ENCODE assay signal across 8 cellular contexts in the genomic region with DNA sequence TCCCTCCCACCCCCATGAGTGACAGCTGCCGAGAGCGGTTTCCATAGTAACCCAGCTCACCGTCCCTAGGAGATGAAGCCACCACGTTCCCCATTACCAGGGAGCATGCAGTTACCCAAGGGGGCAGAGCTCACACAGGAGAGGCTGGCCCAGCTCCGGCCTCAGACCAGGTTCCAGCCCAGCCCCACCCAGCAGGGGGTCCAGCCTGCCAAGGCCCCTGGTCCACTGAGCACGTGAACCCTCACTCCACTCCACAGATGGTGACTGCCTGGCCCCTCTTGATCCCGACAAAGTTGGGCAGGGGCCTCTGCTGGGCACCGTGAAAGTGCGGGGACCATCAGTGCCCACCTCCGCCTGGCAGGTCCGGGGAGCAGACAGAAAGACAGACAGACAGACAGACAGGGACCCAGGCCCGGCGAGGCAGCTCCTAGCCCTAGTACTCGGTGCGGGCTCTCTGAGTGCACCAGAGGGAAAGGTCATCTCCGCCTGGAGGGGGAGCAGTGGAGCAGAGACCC. TPM values are rescaled to one million over a fixed set of nuclear protein-coding genes. Genes with fewer than 3 reads are reported as not detected.
DNase-seq lines count a peak whose midpoint lies in the region; ATAC-seq and TF ChIP-seq lines count a peak whose summit lies in the region.

No MANE protein-coding gene starts in this region.

- TF ChIP-seq CTCF in coronary artery (IDR thresholded peaks at IDR 0.05), result no peak
- peak; percentile 42 for TF ChIP-seq CTCF in nephron progenitor cell (IDR thresholded peaks at IDR 0.05)

- H3K36me3 Mint-ChIP-seq in CD8-positive, alpha-beta memory T cell, result peaks cover 0 to 1% (median 0%) of the 10 kb centered on the region in 3 donors
- H3K36me3 Mint-ChIP-seq in nephron progenitor cell (ENCODE audit: low read depth), result no peaks in the 10 kb centered on the region

- ATAC-seq in HG03103 (IDR thresholded peaks at IDR 0.05; ENCODE audit: low read depth, unreplicated experiment), result peak; percentile 10
- ATAC-seq in HG03469 (IDR thresholded peaks at IDR 0.05; ENCODE audit: unreplicated experiment), result no peak

- H3K4me3 Mint-ChIP-seq in CD8-positive, alpha-beta memory T cell, result peak overlapping the region; percentile 82 to 93 (median 84)
- H3K4me3 Mint-ChIP-seq in nephron progenitor cell, result peak overlapping the region; percentile 80

- POLR2A ChIA-PET in CD8-positive, alpha-beta memory T cell (lab: Charles Lee), result interaction anchor here (0.9 kb wide), 1 partner anchor 9 kb away, joined by 3 read pairs; no protein-coding TSS in a partner anchor

- H3K4me1 Mint-ChIP-seq in CD8-positive, alpha-beta memory T cell, result peaks cover 12 to 21% (median 14%) of the 10 kb centered on the region in 3 donors
- H3K4me1 Mint-ChIP-seq in nephron progenitor cell, result peaks cover 23% of the 10 kb centered on the region

- peak overlapping the region; percentile 60 to 91 (median 82) for H3K27ac Mint-ChIP-seq in CD8-positive, alpha-beta memory T cell
- H3K27ac Mint-ChIP-seq in nephron progenitor cell, result no peak overlapping the region

- CTCF ChIA-PET in CD8-positive, alpha-beta memory T cell (lab: Charles Lee), result interaction anchor here (0.8 to 1.9 kb wide), 2 partner anchors 9 to 11 kb away, joined by 4 to 11 read pairs; no protein-coding TSS in a partner anchor

- peaks cover under 1% of the 10 kb centered on the region for H3K27me3 ChIP-seq in CD8-positive, alpha-beta memory T cell (ENCODE audit: insufficient read depth, low read length, poor library complexity, severe bottlenecking)

- H3K4me1 ChIP-seq in CD8-positive, alpha-beta memory T cell (ENCODE audit: insufficient read depth, low read length), result peaks cover 11% of the 10 kb centered on the region

- peaks cover 9 to 11% of the 10 kb centered on the region in 2 donors for H3K27me3 Mint-ChIP-seq in CD8-positive, alpha-beta memory T cell
- peaks cover 90% of the 10 kb centered on the region for H3K27me3 Mint-ChIP-seq in nephron progenitor cell (ENCODE audit: low read depth, poor library complexity)

- peak overlapping the region; percentile 43 for H3K27ac ChIP-seq in CD8-positive, alpha-beta memory T cell (ENCODE audit: low read depth, low read length)
- no peak overlapping the region for H3K27ac ChIP-seq in coronary artery

- DNase-seq in CD8-positive, alpha-beta memory T cell, result peak in 2 of 5 donors; percentile 15 to 26
- DNase-seq in SK-N-DZ (ENCODE audit: low spot score) (peak; percentile 60), coronary artery (ENCODE audit: low spot score) (no peak), nephron progenitor cell (peak; percentile 72), SIG-M5 (lab: John Stamatoyannopoulos, UW) (no peak), islet precursor cell (no peak)

- peak overlapping the region; percentile 80 for H3K4me3 ChIP-seq in CD8-positive, alpha-beta memory T cell (ENCODE audit: low read length)
- H3K4me3 ChIP-seq in coronary artery, result peak overlapping the region; percentile 54

- H3K36me3 ChIP-seq in CD8-positive, alpha-beta memory T cell (ENCODE audit: insufficient read depth, low read length), result no peaks in the 10 kb centered on the region

- H3K9me3 Mint-ChIP-seq in CD8-positive, alpha-beta memory T cell, result peaks cover 0 to under 1% (median 0%) of the 10 kb centered on the region in 5 donors
- peaks cover 20% of the 10 kb centered on the region for H3K9me3 Mint-ChIP-seq in nephron progenitor cell

- H3K9me3 ChIP-seq in CD8-positive, alpha-beta memory T cell (ENCODE audit: low read length), result no peaks in the 10 kb centered on the region

RNA-seq across cellular contexts. Expression of gene CELF5, which starts 50.7 kb away (rescaled TPM):
- under 1 TPM; 0.11 to 0.24 TPM for total RNA-seq in CD8-positive, alpha-beta memory T cell
- not detected for polyA plus RNA-seq in CD8-positive, alpha-beta memory T cell
- 0.37 and 2.6 TPM in 2 replicates for polyA plus RNA-seq in SK-N-DZ (2014; cell fraction: cytosol; rRNA removed)
- polyA plus RNA-seq in SK-N-DZ (2014; cell fraction: nucleus; rRNA removed), result 2.1 and 2.8 TPM in 2 replicates

Comparison
In these comparisons a context has a peak if more than half of its experiments do, and no peak if none do; other contexts are left out.
1. DNase-seq: peak in SK-N-DZ (single experiment) and nephron progenitor cell (single experiment); none in coronary artery (single experiment), SIG-M5 (single experiment) and islet precursor cell (single experiment).